In genomic region chr13:24308488-24309020, GRCh38 we compare ENCODE assay signal across 17 cellular contexts. TPM values are rescaled to one million over a fixed set of nuclear protein-coding genes. Genes with fewer than 3 reads are reported as not detected.
"Had no signal": no experiment of that assay in that cellular context is flagged by ENCODE, and none has a peak within 500 bp of the region (broad histone marks: within the 10 kb centered on the region; RNA-seq: fewer than 3 reads in every experiment).

No MANE protein-coding gene starts in this region.

- H3K4me3 Mint-ChIP-seq: activated B cell treated with CpG ODN at 0.5 μM for 24 hours; activated CD4-positive, alpha-beta T cell treated with anti-CD3 and anti-CD28 coated beads, Interleukin-2, amount 10 ng/mL, durations not matched to agents 24 days and 14 days; natural killer cell had no signal

- H3K27ac Mint-ChIP-seq: activated B cell treated with CpG ODN at 0.5 μM for 24 hours; activated CD4-positive, alpha-beta T cell treated with anti-CD3 and anti-CD28 coated beads, Interleukin-2, amount 10 ng/mL, durations not matched to agents 24 days and 14 days had no signal

- H3K36me3 ChIP-seq: vagina had no signal

- H3K9me3 Mint-ChIP-seq: activated B cell treated with CpG ODN at 0.5 μM for 24 hours; activated CD4-positive, alpha-beta T cell treated with anti-CD3 and anti-CD28 coated beads, Interleukin-2, amount 10 ng/mL, durations not matched to agents 24 days and 14 days; natural killer cell had no signal

- H3K27me3 ChIP-seq: hepatocyte, stomach, vagina had no signal

- H3K27ac ChIP-seq: coronary artery, hepatocyte, SK-N-MC, stomach, vagina had no signal

- DNase-seq: activated B cell treated with CpG ODN at 0.5 μM for 24 hours; activated CD4-positive, alpha-beta T cell treated with anti-CD3 and anti-CD28 coated beads, Interleukin-2, amount 10 ng/mL, durations not matched to agents 24 days and 14 days; activated effector memory CD4-positive, alpha-beta T cell treated with Interleukin-2 at 50 U/mL for 16 hours; effector CD4-positive, alpha-beta T cell; kidney glomerular epithelial cell; natural killer cell; stimulated activated CD4-positive, alpha-beta T cell treated with anti-CD3 and anti-CD28 coated beads, Interleukin-4, amount 100 ng/mL, for 1 hour; stimulated activated CD8-positive, alpha-beta memory T cell treated with anti-CD3 and anti-CD28 coated beads, Interleukin-4, amount 100 ng/mL, for 48 hours; stomach had no signal

- H3K4me1 ChIP-seq: vagina had no signal

- H3K4me3 ChIP-seq: coronary artery, hepatocyte, lung, SK-N-MC, stomach, vagina had no signal

- H3K4me1 Mint-ChIP-seq: activated B cell treated with CpG ODN at 0.5 μM for 24 hours; activated CD4-positive, alpha-beta T cell treated with anti-CD3 and anti-CD28 coated beads, Interleukin-2, amount 10 ng/mL, durations not matched to agents 24 days and 14 days had no signal

- H3K9me3 ChIP-seq: stomach, vagina had no signal

RNA-seq across cellular contexts. Expression of gene C1QTNF9, which starts 0.8 kb away (rescaled TPM):
- total RNA-seq: activated B cell treated with CpG ODN at 0.5 μM for 24 hours; activated CD4-positive, alpha-beta T cell treated with anti-CD3 and anti-CD28 coated beads, Interleukin-2, amount 10 ng/mL, durations not matched to agents 24 days and 14 days; fibroblast of lung; hepatocyte; osteocyte; T-helper 1 cell treated with Interleukin-12 subunit alpha and Interleukin-12 subunit beta and Interleukin-4 antibody, amounts not matched to agents 30 ng/mL and 1 ng/mL, for 36 hours; vagina had no signal
- polyA plus RNA-seq: hepatocyte had no signal
